Comparison of ENCODE assay signal across 8 cellular contexts in genomic region chr16:2475413-2476344, GRCh38.
A peak's percentile ranks its signal among the peaks of the same experiment; 100 is the strongest.
DNase-seq lines count a peak whose midpoint lies in the region; ATAC-seq, FAIRE-seq and TF ChIP-seq lines count a peak whose summit lies in the region.

No MANE protein-coding gene starts in this region.

- H3K27me3 ChIP-seq in neutrophil, result peaks cover 55% of the 10 kb centered on the region

- no peak overlapping the region for H3K27ac ChIP-seq in neutrophil

- no peak for FAIRE-seq in D721Med (lab: Jason Lieb, UNC)

- no peaks in the 10 kb centered on the region for H3K9me3 ChIP-seq in neutrophil

- H3K4me3 ChIP-seq in GM12864 (ENCODE audit: low read depth, low read length), result peak overlapping the region; percentile 94
- H3K4me3 ChIP-seq in epithelial cell of esophagus (ENCODE audit: low read length), result peak overlapping the region; percentile 43
- H3K4me3 ChIP-seq in neutrophil (ENCODE audit: low read depth in 1 of 2, low read length in 1 of 2), result peak overlapping the region; percentile 69 to 85

- no peaks in the 10 kb centered on the region for H3K36me3 ChIP-seq in neutrophil

- H3K4me1 ChIP-seq in neutrophil (ENCODE audit: control insufficient read depth in 1 of 2, insufficient read depth in 1 of 2, low read depth in 1 of 2, low read length in 1 of 2), result peaks cover 24 to 34% of the 10 kb centered on the region in 2 experiments

- no peak for TF ChIP-seq CTCF in GM12864 (IDR thresholded peaks at IDR 0.05; ENCODE audit: low read depth, low read length, missing control alignments)
- no peak for TF ChIP-seq CTCF in epithelial cell of esophagus (IDR thresholded peaks at IDR 0.05; ENCODE audit: insufficient read depth, low read depth, low read length, missing control alignments)
- TF ChIP-seq CTCF in neutrophil (IDR thresholded peaks at IDR 0.05), result no peak
- TF ChIP-seq CTCF in D721Med (IDR thresholded peaks at IDR 0.05; ENCODE audit: insufficient read depth, missing control alignments), result no peak

- DNase-seq in GM12864 (ENCODE audit: low read depth) (no peak), epithelial cell of esophagus (ENCODE audit: low read depth) (no peak), D721Med (ENCODE audit: insufficient read length, low spot score) (no peak), NCI-H187 (lab: John Stamatoyannopoulos, UW) (no peak), hippocampal formation (lab: John Stamatoyannopoulos, UW) (no peak)
- DNase-seq in activated CD4-positive, alpha-beta T cell treated with anti-CD3 and anti-CD28 coated beads for 1 hour, result peak; percentile 30

- peak; percentile 17 for ATAC-seq in HG03175 (IDR thresholded peaks at IDR 0.05; ENCODE audit: unreplicated experiment)

Comparison
In these comparisons a context has a peak if more than half of its experiments do, and no peak if none do; other contexts are left out.
1. H3K4me3 ChIP-seq: peak in every context shown above with its lines; median percentile 94 in GM12864; 77 in neutrophil; 43 in epithelial cell of esophagus.